Comparison of ENCODE assay signal across 11 cellular contexts in genomic region chr4:140003851-140004579, GRCh38.
DNase-seq lines count a peak whose midpoint lies in the region; TF ChIP-seq lines count a peak whose summit lies in the region.
"Had no signal": no experiment of that assay in that cellular context is flagged by ENCODE, and none has a peak within 500 bp of the region (broad histone marks: within the 10 kb centered on the region; RNA-seq: fewer than 3 reads in every experiment).

No MANE protein-coding gene starts in this region.

- no peaks in the 10 kb centered on the region for H3K27me3 ChIP-seq in ascending aorta
- no peaks in the 10 kb centered on the region for H3K27me3 ChIP-seq in hepatocyte
- no peaks in the 10 kb centered on the region for H3K27me3 ChIP-seq in Peyer's patch

- H3K27ac ChIP-seq in ascending aorta (no peak overlapping the region), hepatocyte (peak overlapping the region; percentile 49), Peyer's patch (no peak overlapping the region)

- H4K20me1 ChIP-seq in hepatocyte (ENCODE audit: insufficient read depth, poor library complexity, severe bottlenecking): no peaks in the 10 kb centered on the region

- intact Hi-C loops in ascending aorta (cut with DNase I): loop anchor here (5.0 kb wide), 1 partner anchor 47 kb away; no protein-coding TSS in a partner anchor

- H3K9me3 ChIP-seq in ES-I3 (ENCODE audit: control insufficient read depth, insufficient read depth, low read length): no peaks in the 10 kb centered on the region
- H3K9me3 ChIP-seq in ascending aorta: no peaks in the 10 kb centered on the region
- H3K9me3 ChIP-seq in hepatocyte (ENCODE audit: low read depth): no peaks in the 10 kb centered on the region
- no peaks in the 10 kb centered on the region for H3K9me3 ChIP-seq in Peyer's patch

- H3K36me3 ChIP-seq in ES-I3 (ENCODE audit: insufficient read depth, low read length) (no peaks in the 10 kb centered on the region), ascending aorta (no peaks in the 10 kb centered on the region), hepatocyte (replicated peaks; ENCODE audit: insufficient read depth, low read depth) (no peaks in the 10 kb centered on the region), Peyer's patch (no peaks in the 10 kb centered on the region)

- peaks cover 16% of the 10 kb centered on the region for H3K4me1 ChIP-seq in ES-I3 (ENCODE audit: insufficient read depth, low read length)
- no peaks in the 10 kb centered on the region for H3K4me1 ChIP-seq in ascending aorta
- H3K4me1 ChIP-seq in hepatocyte (ENCODE audit: insufficient read depth): peaks cover 14% of the 10 kb centered on the region
- no peaks in the 10 kb centered on the region for H3K4me1 ChIP-seq in Peyer's patch

- H3K4me2 ChIP-seq in hepatocyte: peak overlapping the region; percentile 82

- 56% methylated on average over 7 of the region's 7 CpGs for WGBS in hepatocyte (ENCODE audit: low lambda C conversion rate, missing lambda C conversion rate)

- peak overlapping the region; percentile 42 to 58 for H3K4me3 ChIP-seq in ascending aorta
- H3K4me3 ChIP-seq in hepatocyte: peak overlapping the region; percentile 24
- H3K4me3 ChIP-seq in Peyer's patch: peak overlapping the region in 2 of 4 donors; percentile 18 to 33

- peak overlapping the region; percentile 83 for H2AFZ ChIP-seq in hepatocyte

- H3K79me2 ChIP-seq in hepatocyte: peaks cover 17% of the 10 kb centered on the region

- no peak for TF ChIP-seq POLR2A in Peyer's patch (IDR thresholded peaks at IDR 0.05)

- TF ChIP-seq CTCF in ascending aorta (IDR thresholded peaks at IDR 0.05): no peak
- no peak for TF ChIP-seq CTCF in hepatocyte (IDR thresholded peaks at IDR 0.05; ENCODE audit: poor library complexity)
- TF ChIP-seq CTCF in Peyer's patch (IDR thresholded peaks at IDR 0.05): no peak

- no peaks in the 10 kb centered on the region for H3K9me2 ChIP-seq in hepatocyte (replicated peaks; ENCODE audit: insufficient read depth)

- peak overlapping the region; percentile 44; the same call in 1 of the 2 replicates for H3K9ac ChIP-seq in ES-I3 (ENCODE audit: low read depth, low read length)

- no peak for DNase-seq in ascending aorta (ENCODE audit: low spot score in 2 of 2)
- DNase-seq in hepatocyte (ENCODE audit: low spot score): no peak
- peak; percentile 19 for DNase-seq in renal cortical epithelial cell (ENCODE audit: low read depth)
- DNase-seq in Peyer's patch: no peak
- DNase-seq in islet precursor cell: no peak
- DNase-seq in SKM-1 (lab: John Stamatoyannopoulos, UW; ENCODE audit: unreplicated experiment): no peak
- no peak for DNase-seq in mesenteric fat pad (ENCODE audit: low spot score)
- DNase-seq: effector CD8-positive, alpha-beta T cell; Karpas-422; SIG-M5 had no signal
